In genomic region chr20:4848041-4848440, GRCh38 we compare ENCODE assay signal across 3 cellular contexts.
TF ChIP-seq lines count a peak whose summit lies in the region.

No MANE protein-coding gene starts in this region.

TF ChIP-seq in A549, 52 proteins besides CTCF, POLR2A, EP300 and RAD21 (continued from another document):
- TF ChIP-seq REST (IDR thresholded peaks at IDR 0.05) (no peak), HOXB5 (CRISPR knock-in tag; IDR thresholded peaks at IDR 0.05) (no peak), FOSL2 (IDR thresholded peaks at IDR 0.05) (no peak), FOSL2 (CRISPR knock-in tag; IDR thresholded peaks at IDR 0.05) (no peak), NR3C1 (IDR thresholded peaks at IDR 0.05) (no peak), TFCP2L1 (CRISPR knock-in tag; IDR thresholded peaks at IDR 0.05) (no peak), CBX8 (IDR thresholded peaks at IDR 0.05) (no peak), RCOR1 (IDR thresholded peaks at IDR 0.05; ENCODE audit: low read depth, low read length) (no peak), HMGXB4 (CRISPR knock-in tag; IDR thresholded peaks at IDR 0.05; ENCODE audit: borderline replicate concordance) (no peak), JUN (IDR thresholded peaks at IDR 0.05) (no peak), GATA3 (IDR thresholded peaks at IDR 0.05; ENCODE audit: borderline replicate concordance) (no peak)

TF ChIP-seq in GM23338, 12 proteins besides CTCF, POLR2A, EP300 and RAD21 (continued from another document and continues in another):
- TF ChIP-seq ETS1 (IDR thresholded peaks at IDR 0.05) (no peak), CREB1 (CRISPR knock-in tag; IDR thresholded peaks at IDR 0.05; ENCODE audit: low read depth) (no peak), NANOG (IDR thresholded peaks at IDR 0.05; ENCODE audit: borderline replicate concordance) (no peak), ZNF462 (CRISPR knock-in tag; IDR thresholded peaks at IDR 0.05) (no peak), ZNF331 (CRISPR knock-in tag; IDR thresholded peaks at IDR 0.05; ENCODE audit: low read depth) (no peak), STAT1 (IDR thresholded peaks at IDR 0.05; ENCODE audit: unreplicated experiment) (no peak), JUNB (IDR thresholded peaks at IDR 0.05; ENCODE audit: unreplicated experiment) (no peak), EZH2 (IDR thresholded peaks at IDR 0.05; ENCODE audit: low read depth, unreplicated experiment) (no peak), REST (IDR thresholded peaks at IDR 0.05; ENCODE audit: unreplicated experiment) (no peak)

TF ChIP-seq in WTC11, 78 proteins besides CTCF, POLR2A, EP300 and RAD21 (continued from another document):
- no peak for TF ChIP-seq STAT6 (CRISPR knock-in tag; conservative IDR thresholded peaks at IDR 0.05; ENCODE audit: low read depth)
- no peak for TF ChIP-seq TEAD4 (CRISPR knock-in tag; IDR thresholded peaks at IDR 0.05)
- TF ChIP-seq GTF2I (CRISPR knock-in tag; conservative IDR thresholded peaks at IDR 0.05) = no peak
- no peak for TF ChIP-seq AR (CRISPR knock-in tag; IDR thresholded peaks at IDR 0.05)
- TF ChIP-seq ERG (CRISPR knock-in tag; IDR thresholded peaks at IDR 0.05) = no peak
TF ChIP-seq in WTC11: peak in this region for 0.
